13 cellular contexts compared by ENCODE assay signal in the genomic region with DNA sequence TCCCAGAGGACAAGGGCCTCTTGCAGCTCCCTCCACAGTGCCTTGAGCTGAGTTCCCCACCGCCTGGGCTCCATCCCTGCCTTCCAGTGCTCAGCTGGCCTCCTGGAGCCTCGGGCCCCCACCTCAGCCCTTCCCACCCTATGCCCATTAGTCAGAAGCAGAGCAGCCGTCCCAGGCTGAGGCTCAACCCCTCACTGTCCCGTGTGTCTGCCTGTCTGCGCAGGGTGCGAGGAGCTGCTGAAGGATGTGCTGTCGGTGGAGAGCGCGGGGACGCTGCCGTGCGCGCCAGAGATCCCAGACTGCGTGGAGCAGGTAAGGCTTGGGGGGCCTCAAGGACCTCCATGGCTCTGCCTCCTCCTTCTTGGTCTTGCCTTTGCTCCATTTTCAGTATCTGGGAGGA. TPM values are rescaled to one million over a fixed set of nuclear protein-coding genes. Genes with fewer than 3 reads are reported as not detected.
"Had no signal": no experiment of that assay in that cellular context is flagged by ENCODE, and none has a peak within 500 bp of the region (broad histone marks: within the 10 kb centered on the region; RNA-seq: fewer than 3 reads in every experiment).

No MANE protein-coding gene starts in this region.

- H3K27ac ChIP-seq: coronary artery, hepatocyte, ovary had no signal

- H3K4me3 Mint-ChIP-seq: endodermal cell, type B pancreatic cell had no signal

- DNase-seq: endodermal cell; foreskin melanocyte; head of caudate nucleus; mammary epithelial cell; ovary; right cardiac atrium; stimulated activated CD4-positive, alpha-beta T cell treated with anti-CD3 and anti-CD28 coated beads, Interleukin-12 subunit alpha, Interleukin-12 subunit beta, amount 100 ng/mL, for 4 hours had no signal

- H3K9me3 ChIP-seq: ovary had no signal

- H3K27me3 ChIP-seq: hepatocyte, ovary had no signal

- ATAC-seq: left lobe of liver, right cardiac atrium had no signal

- H3K4me2 ChIP-seq: hepatocyte had no signal

- H3K36me3 Mint-ChIP-seq: type B pancreatic cell had no signal

- H3K27ac Mint-ChIP-seq: endodermal cell, type B pancreatic cell had no signal

- H3K4me3 ChIP-seq: coronary artery, hepatocyte, ovary had no signal

- H3K79me2 ChIP-seq: hepatocyte had no signal

- H3K9me3 Mint-ChIP-seq: endodermal cell; naive thymus-derived CD8-positive, alpha-beta T cell; type B pancreatic cell had no signal

- H3K36me3 ChIP-seq: ovary had no signal

- H2AFZ ChIP-seq: hepatocyte had no signal

RNA-seq across cellular contexts. Expression of gene RAB11FIP4, which starts 42.3 kb away (rescaled TPM):
- total RNA-seq: dermis microvascular lymphatic vessel endothelial cell had no signal
